ENCODE assay signal across 8 cellular contexts in genomic region chr7:99918959-99919813, GRCh38. TPM values are rescaled to one million over a fixed set of nuclear protein-coding genes. Genes with fewer than 3 reads are reported as not detected.
DNase-seq lines count a peak whose midpoint lies in the region; ATAC-seq and TF ChIP-seq lines count a peak whose summit lies in the region.

TRIM4 (minus strand) TSS chr7:99919530; CDS start chr7:99919401, 129 bp downstream.

- TF ChIP-seq CTCF in chondrocyte (IDR thresholded peaks at IDR 0.05): peak; percentile 57

- no peaks in the 10 kb centered on the region for H3K9me3 Mint-ChIP-seq in activated CD4-positive, alpha-beta T cell treated with anti-CD3 and anti-CD28 coated beads for 36 hours (ENCODE audit: low read depth)
- H3K9me3 Mint-ChIP-seq in chondrocyte (ENCODE audit: low read depth): peaks cover 15% of the 10 kb centered on the region

- peaks cover 35% of the 10 kb centered on the region for H3K36me3 Mint-ChIP-seq in activated CD4-positive, alpha-beta T cell treated with anti-CD3 and anti-CD28 coated beads for 36 hours (ENCODE audit: low read depth)
- H3K36me3 Mint-ChIP-seq in chondrocyte (ENCODE audit: low read depth): peaks cover 3% of the 10 kb centered on the region

- H3K27me3 Mint-ChIP-seq in activated CD4-positive, alpha-beta T cell treated with anti-CD3 and anti-CD28 coated beads for 36 hours: no peaks in the 10 kb centered on the region
- peaks cover 13% of the 10 kb centered on the region for H3K27me3 Mint-ChIP-seq in chondrocyte (ENCODE audit: low read depth)

- CTCF ChIA-PET in activated CD4-positive, alpha-beta T cell treated with anti-CD3 and anti-CD28 coated beads for 36 hours (lab: Charles Lee): interaction anchor here (0.8 to 5.4 kb wide), 18 partner anchors 10 to 513 kb away, joined by 3 to 38 read pairs (median 4); partner anchors contain the start of genes GJC3 and ZKSCAN1

- peak within 1 kb of the TSS; percentile 95 for H3K27ac Mint-ChIP-seq in activated CD4-positive, alpha-beta T cell treated with anti-CD3 and anti-CD28 coated beads for 36 hours
- peak within 1 kb of the TSS; percentile 87 for H3K27ac Mint-ChIP-seq in chondrocyte (ENCODE audit: unreplicated experiment)

- peak within 1 kb of the TSS; percentile 92 for H3K4me3 Mint-ChIP-seq in activated CD4-positive, alpha-beta T cell treated with anti-CD3 and anti-CD28 coated beads for 36 hours
- H3K4me3 Mint-ChIP-seq in chondrocyte (ENCODE audit: unreplicated experiment): peak within 1 kb of the TSS; percentile 82

- POLR2A ChIA-PET in activated CD4-positive, alpha-beta T cell treated with anti-CD3 and anti-CD28 coated beads for 36 hours (lab: Charles Lee): interaction anchor here (0.6 to 1.3 kb wide), 10 partner anchors 10 to 429 kb away, joined by 3 to 9 read pairs (median 4); partner anchors contain the start of genes AP4M1, GJC3, MCM7 and ZNF655

- DNase-seq in AML-193 (lab: John Stamatoyannopoulos, UW): peak; percentile 89 to 93
- peak; percentile 82 for DNase-seq in NCI-H460 (ENCODE audit: extremely low read depth, low read depth)
- DNase-seq in activated CD4-positive, alpha-beta T cell treated with anti-CD3 and anti-CD28 coated beads for 36 hours: peak; percentile 96
- no peak for DNase-seq in chondrocyte (ENCODE audit: low spot score)
- peak; percentile 96 for DNase-seq in left lobe of liver (ENCODE audit: low spot score)
- DNase-seq in stimulated activated CD4-positive, alpha-beta T cell treated with anti-CD3 and anti-CD28 coated beads, Interleukin-4, amount 100 ng/mL, for 1 hour: peak; percentile 90

- peak; percentile 95 for ATAC-seq in GM19035 (IDR thresholded peaks at IDR 0.05; ENCODE audit: unreplicated experiment)
- ATAC-seq in HG03354 (IDR thresholded peaks at IDR 0.05; ENCODE audit: poor library complexity, severe bottlenecking, unreplicated experiment): peak; percentile 96
- peak; percentile 99 for ATAC-seq in activated CD4-positive, alpha-beta T cell treated with anti-CD3 and anti-CD28 coated beads for 36 hours
- peak; percentile 96 for ATAC-seq in left lobe of liver

- H3K4me1 Mint-ChIP-seq in activated CD4-positive, alpha-beta T cell treated with anti-CD3 and anti-CD28 coated beads for 36 hours: peaks cover 33% of the 10 kb centered on the region
- peaks cover 19% of the 10 kb centered on the region for H3K4me1 Mint-ChIP-seq in chondrocyte (ENCODE audit: low read depth)

- intact Hi-C loops in activated CD4-positive, alpha-beta T cell treated with anti-CD3 and anti-CD28 coated beads for 36 hours (cut with DNase I, micrococcal nuclease): loop anchor here (1.0 to 10.0 kb wide), 12 partner anchors 96 to 509 kb away; partner anchors contain the start of genes COPS6 (in 2 of the 2), ZNF3 (in 2 of the 2), CNPY4 (in 1 of the 2) and CPSF4 (in 1 of the 2)

RNA-seq across cellular contexts. Expression of gene TRIM4, which starts in this region (rescaled TPM):
- total RNA-seq in NCI-H460 (2014; rRNA removed; shearing (Covaris generic)): 31.3 and 39.0 TPM in 2 replicates
- 17.5 and 18.3 TPM in 2 replicates for polyA plus RNA-seq in NCI-H460 (2014; cell fraction: nucleus; rRNA removed)
- 10 to 100 TPM; 23.9 to 25.7 TPM for total RNA-seq in activated CD4-positive, alpha-beta T cell treated with anti-CD3 and anti-CD28 coated beads for 36 hours
- total RNA-seq in chondrocyte (11.1 to 12.1 TPM (median 11.5 TPM) in 3 replicates), left lobe of liver (13.7 TPM)
